In the genomic region with DNA sequence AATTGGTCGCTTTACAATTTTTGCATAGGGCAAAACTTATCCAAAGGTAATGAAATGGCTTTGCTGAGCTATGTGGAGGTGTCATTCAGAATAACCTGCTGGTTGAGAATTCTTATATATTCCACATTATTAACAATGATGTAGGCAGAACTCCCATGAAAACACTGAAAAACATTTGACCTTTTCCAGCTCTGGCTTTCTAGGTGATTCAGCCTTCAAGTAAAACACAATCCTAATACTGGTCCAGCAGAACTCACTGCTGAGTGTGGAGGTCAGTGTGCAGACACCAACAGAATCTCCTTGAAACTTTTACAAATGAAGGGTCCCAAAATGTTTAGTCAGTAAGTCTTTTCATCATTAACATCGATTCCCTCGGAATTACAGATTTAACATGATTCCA, we compare ENCODE assay signal across 16 cellular contexts.
A peak's percentile ranks its signal among the peaks of the same experiment; 100 is the strongest.
DNase-seq lines count a peak whose midpoint lies in the region; ATAC-seq and TF ChIP-seq lines count a peak whose summit lies in the region.
"Had no signal": no experiment of that assay in that cellular context is flagged by ENCODE, and none has a peak within 500 bp of the region (broad histone marks: within the 10 kb centered on the region; RNA-seq: fewer than 3 reads in every experiment).

No MANE protein-coding gene starts in this region.

- ATAC-seq in GM19023 (IDR thresholded peaks at IDR 0.05; ENCODE audit: unreplicated experiment) = no peak
- ATAC-seq: CD8-positive, alpha-beta T cell; HCT116 had no signal

- no peaks in the 10 kb centered on the region for H3K79me1 ChIP-seq in mesenchymal stem cell (replicated peaks; ENCODE audit: low read length, poor library complexity, severe bottlenecking)

- H3K36me3 ChIP-seq in GM23248 (ENCODE audit: low read depth) (no peaks in the 10 kb centered on the region), endocrine pancreas (ENCODE audit: control insufficient read depth, insufficient read depth, low read length) (no peaks in the 10 kb centered on the region), mesenchymal stem cell (ENCODE audit: control insufficient read depth in 1 of 2, insufficient read depth in 2 of 2, low read depth in 1 of 2, low read length in 2 of 2) (no peaks in the 10 kb centered on the region), esophagus muscularis mucosa (no peaks in the 10 kb centered on the region), Caco-2 (ENCODE audit: control insufficient read depth, insufficient read depth, low read length) (no peaks in the 10 kb centered on the region)
- H3K36me3 ChIP-seq: BLaER1 had no signal

- TF ChIP-seq CTCF in esophagus muscularis mucosa (IDR thresholded peaks at IDR 0.05) (no peak), Caco-2 (IDR thresholded peaks at IDR 0.05; ENCODE audit: insufficient read depth in 1 of 2, low read depth in 1 of 2, low read length in 1 of 2, severe bottlenecking in 1 of 2, unreplicated experiment in 1 of 2) (no peak)

- no peak overlapping the region for H2BK15ac ChIP-seq in mesenchymal stem cell (ENCODE audit: low read depth, poor library complexity, severe bottlenecking)

- no peaks in the 10 kb centered on the region for H3K27me3 ChIP-seq in GM23248 (replicated peaks; ENCODE audit: insufficient read depth)
- H3K27me3 ChIP-seq in endocrine pancreas (ENCODE audit: control insufficient read depth, insufficient read depth, low read length) = no peaks in the 10 kb centered on the region
- no peaks in the 10 kb centered on the region for H3K27me3 ChIP-seq in mesenchymal stem cell (ENCODE audit: control insufficient read depth in 1 of 2, insufficient read depth in 1 of 2, low read length in 2 of 2)
- H3K27me3 ChIP-seq in esophagus muscularis mucosa = no peaks in the 10 kb centered on the region
- H3K27me3 ChIP-seq in Caco-2 (replicated peaks; ENCODE audit: control insufficient read depth, insufficient read depth, low read length) = no peaks in the 10 kb centered on the region; the same call in 1 of the 2 replicates
- H3K27me3 ChIP-seq: BLaER1 had no signal

- H3F3A ChIP-seq in GM23248 (ENCODE audit: insufficient read depth) = peaks cover 27% of the 10 kb centered on the region

- H3K9me3 ChIP-seq in GM23248 (ENCODE audit: low read depth) (no peaks in the 10 kb centered on the region), endocrine pancreas (ENCODE audit: control insufficient read depth, low read length) (no peaks in the 10 kb centered on the region), mesenchymal stem cell (ENCODE audit: control insufficient read depth, low read length) (no peaks in the 10 kb centered on the region), esophagus muscularis mucosa (no peaks in the 10 kb centered on the region), Caco-2 (no peaks in the 10 kb centered on the region)
- H3K9me3 ChIP-seq: BLaER1 had no signal

- H3K4me1 Mint-ChIP-seq in Caco-2 (ENCODE audit: low read depth, unreplicated experiment) = no peaks in the 10 kb centered on the region
- H3K4me1 Mint-ChIP-seq: B cell; CD4-positive, CD25-positive, alpha-beta regulatory T cell had no signal

- no peak overlapping the region for H2AK5ac ChIP-seq in mesenchymal stem cell (ENCODE audit: low read length, severe bottlenecking)

- CTCF ChIA-PET in Caco-2 (lab: Charles Lee) = no interaction called here

- H3K4me1 ChIP-seq in GM23248 (ENCODE audit: insufficient read depth) = peaks cover 20% of the 10 kb centered on the region
- H3K4me1 ChIP-seq in endocrine pancreas (ENCODE audit: control insufficient read depth, insufficient read depth, low read length) = peaks cover 3% of the 10 kb centered on the region
- H3K4me1 ChIP-seq in mesenchymal stem cell (ENCODE audit: control insufficient read depth, insufficient read depth, low read depth, low read length) = no peaks in the 10 kb centered on the region
- H3K4me1 ChIP-seq in esophagus muscularis mucosa = no peaks in the 10 kb centered on the region
- H3K4me1 ChIP-seq in Caco-2 = no peaks in the 10 kb centered on the region
- H3K4me1 ChIP-seq: BLaER1 had no signal

- no peak for TF ChIP-seq EP300 in esophagus muscularis mucosa (IDR thresholded peaks at IDR 0.05)

- no TSS peak for BruUV-seq in Caco-2 (replicated peaks; lab: Mats Ljungman, UMichigan)

- H3K4ac ChIP-seq in mesenchymal stem cell (ENCODE audit: low read depth in 1 of 2, low read length in 2 of 2) = no peak overlapping the region

- no peak overlapping the region for H3K4me3 Mint-ChIP-seq in Caco-2 (ENCODE audit: unreplicated experiment)
- H3K4me3 Mint-ChIP-seq: B cell; CD4-positive, CD25-positive, alpha-beta regulatory T cell; CD8-positive, alpha-beta T cell; H9 had no signal

- in situ Hi-C loops in GM23248 (cut with MboI) = no loop called here

- no peak overlapping the region for H2BK5ac ChIP-seq in mesenchymal stem cell (ENCODE audit: low read depth, low read length, poor library complexity, severe bottlenecking)

- no peak overlapping the region for H2BK120ac ChIP-seq in mesenchymal stem cell (ENCODE audit: low read depth, low read length)

- H3K27me3 Mint-ChIP-seq in Caco-2 (ENCODE audit: insufficient read depth, unreplicated experiment) = peaks cover 5% of the 10 kb centered on the region
- H3K27me3 Mint-ChIP-seq: B cell had no signal

- intact Hi-C loops in esophagus muscularis mucosa (cut with DNase I) (no loop called here), Caco-2 (cut with micrococcal nuclease; ENCODE audit: unreplicated experiment) (no loop called here)

- peak; percentile 56 for DNase-seq in GM23248
- peak; percentile 19 for DNase-seq in mesenchymal stem cell
- DNase-seq in esophagus muscularis mucosa (ENCODE audit: extremely low spot score) = no peak
- no peak for DNase-seq in Caco-2
- DNase-seq: CD4-positive, CD25-positive, alpha-beta regulatory T cell; CD8-positive, alpha-beta T cell; DMS 273 treated with DMSO at 0.1 percent for 48 hours; DMS79; GF-D8; H9 had no signal

- no peak overlapping the region for H3K27ac Mint-ChIP-seq in Caco-2 (ENCODE audit: unreplicated experiment)
- H3K27ac Mint-ChIP-seq: B cell; CD4-positive, CD25-positive, alpha-beta regulatory T cell; CD8-positive, alpha-beta T cell; H9 had no signal

- no peaks in the 10 kb centered on the region for H4K20me1 ChIP-seq in GM23248 (ENCODE audit: insufficient read depth)
- H4K20me1 ChIP-seq: BLaER1 had no signal

- TF ChIP-seq POLR2A in esophagus muscularis mucosa (IDR thresholded peaks at IDR 0.05; ENCODE audit: low read depth) = no peak

- no peak overlapping the region for H3K23ac ChIP-seq in mesenchymal stem cell (ENCODE audit: low read length in 2 of 2)

- POLR2A ChIA-PET in Caco-2 (lab: Charles Lee) = no interaction called here

- 96 to 98% methylated on average over 3 of the region's 3 CpGs for WGBS in GM23248 (ENCODE audit: low coverage in 1 of 2, low lambda C conversion rate in 2 of 2, missing lambda C conversion rate in 2 of 2), 2 experiments
- 100% methylated on average over 2 of the region's 3 CpGs for WGBS in mesenchymal stem cell
- 90% methylated on average over 3 of the region's 3 CpGs for WGBS in esophagus muscularis mucosa

- peak overlapping the region; percentile 83 for H3K27ac ChIP-seq in GM23248
- H3K27ac ChIP-seq in mesenchymal stem cell (ENCODE audit: low read length, poor library complexity, severe bottlenecking) = no peak overlapping the region
- no peak overlapping the region for H3K27ac ChIP-seq in esophagus muscularis mucosa (replicated peaks in 1 of 4)
- H3K27ac ChIP-seq: BLaER1, C4-2B had no signal

- H3K79me2 ChIP-seq in GM23248 (ENCODE audit: insufficient read depth) = no peaks in the 10 kb centered on the region

- no peak overlapping the region for H3K4me3 ChIP-seq in GM23248
- peak overlapping the region; percentile 47 for H3K4me3 ChIP-seq in endocrine pancreas (ENCODE audit: control insufficient read depth, insufficient read depth, low read length)
- H3K4me3 ChIP-seq in mesenchymal stem cell (ENCODE audit: insufficient read depth in 1 of 2, low read depth in 1 of 2, low read length in 2 of 2) = no peak overlapping the region
- no peak overlapping the region for H3K4me3 ChIP-seq in esophagus muscularis mucosa
- no peak overlapping the region for H3K4me3 ChIP-seq in Caco-2 (ENCODE audit: low read depth, low read length)
- H3K4me3 ChIP-seq: BLaER1 had no signal

- H4K8ac ChIP-seq in mesenchymal stem cell (ENCODE audit: low read length) = no peak overlapping the region

- H3K14ac ChIP-seq in mesenchymal stem cell (ENCODE audit: low read length in 2 of 2) = no peak overlapping the region

- H3K36me3 Mint-ChIP-seq in Caco-2 (ENCODE audit: insufficient read depth, unreplicated experiment) = no peaks in the 10 kb centered on the region
- H3K36me3 Mint-ChIP-seq: CD4-positive, CD25-positive, alpha-beta regulatory T cell; CD8-positive, alpha-beta T cell had no signal

- no peaks in the 10 kb centered on the region for H3K9me3 Mint-ChIP-seq in Caco-2 (ENCODE audit: unreplicated experiment)
- H3K9me3 Mint-ChIP-seq: CD8-positive, alpha-beta T cell; H9 had no signal

- H2AFZ ChIP-seq in GM23248 (no peak overlapping the region), mesenchymal stem cell (ENCODE audit: low read depth, low read length) (no peak overlapping the region)

- H3K9me2 ChIP-seq in GM23248 (ENCODE audit: insufficient read depth) = no peaks in the 10 kb centered on the region

- H3K9ac ChIP-seq in GM23248 (peak overlapping the region; percentile 60), endocrine pancreas (ENCODE audit: control insufficient read depth, insufficient read depth, low read length) (no peak overlapping the region), mesenchymal stem cell (ENCODE audit: low read length) (peak overlapping the region; percentile 55)
- H3K9ac ChIP-seq: BLaER1 had no signal

- no peak overlapping the region for H3K18ac ChIP-seq in mesenchymal stem cell (ENCODE audit: low read depth in 1 of 2, low read length in 2 of 2)

- no peak overlapping the region for H2BK12ac ChIP-seq in mesenchymal stem cell (ENCODE audit: low read length in 2 of 2)

- peak overlapping the region; percentile 45 for H3K4me2 ChIP-seq in GM23248 (ENCODE audit: unreplicated experiment)
- no peak overlapping the region for H3K4me2 ChIP-seq in mesenchymal stem cell (ENCODE audit: low read length, poor library complexity, severe bottlenecking)
- H3K4me2 ChIP-seq: BLaER1 had no signal

- no peak overlapping the region for H4K91ac ChIP-seq in mesenchymal stem cell (ENCODE audit: low read length)

Comparison
In these comparisons a context has a peak if more than half of its experiments do, and no peak if none do; other contexts are left out.
1. DNase-seq: peak in GM23248 (single experiment) and mesenchymal stem cell (single experiment); none in esophagus muscularis mucosa (single experiment) and Caco-2 (0 of 2).